ENCODE assay signal across 8 cellular contexts in the genomic region with DNA sequence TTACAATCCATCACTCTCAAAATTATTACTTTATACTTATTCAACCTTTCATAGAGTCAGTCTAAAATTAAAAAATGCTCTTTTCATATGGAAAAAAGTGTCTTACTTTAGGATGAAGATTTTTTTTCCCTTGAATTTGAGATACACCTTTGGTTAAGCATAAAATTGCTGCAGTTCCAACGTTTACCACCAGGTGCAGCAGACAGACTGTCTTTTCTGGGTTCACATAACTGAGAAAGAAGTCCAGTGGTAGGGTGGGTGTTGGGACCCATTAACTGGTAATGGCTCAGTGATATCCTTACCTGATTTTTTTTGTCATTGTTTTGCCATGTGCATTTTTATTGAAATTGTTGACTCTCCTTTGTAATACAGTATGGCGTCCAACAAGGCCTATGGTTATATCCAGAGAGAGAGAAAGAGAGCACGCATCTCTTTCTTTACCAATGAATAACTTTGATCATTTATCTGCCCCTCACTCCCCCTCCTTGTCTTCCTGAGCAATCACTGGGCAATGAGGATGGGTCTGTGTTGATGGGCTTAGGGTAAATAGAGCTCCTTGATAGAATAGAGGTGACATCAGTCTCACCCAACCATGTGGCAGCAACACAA.
DNase-seq lines count a peak whose midpoint lies in the region; ATAC-seq and TF ChIP-seq lines count a peak whose summit lies in the region.

No MANE protein-coding gene starts in this region.

- in situ Hi-C loops in GM13977 (cut with MboI; ENCODE audit: low pct_unique_long_range_greater_than_20kb, low sequenced_read_pairs, unreplicated experiment) = no loop called here

- DNase-seq in AG04450 (ENCODE audit: low read depth, low spot score) (no peak), GM13977 (ENCODE audit: low spot score) (no peak), RPMI7951 (ENCODE audit: low read depth) (peak; percentile 30), foreskin fibroblast (peak in 1 of 2 donors; percentile 25)
- DNase-seq in CD8-positive, alpha-beta memory T cell = no peak

- no peaks in the 10 kb centered on the region for H3K4me1 Mint-ChIP-seq in CD8-positive, alpha-beta memory T cell

- no peaks in the 10 kb centered on the region for H3K4me1 ChIP-seq in CD8-positive, alpha-beta memory T cell (ENCODE audit: insufficient read depth, low read length)

- no peak overlapping the region for H3K27ac ChIP-seq in AG04450 (ENCODE audit: low read depth, low read length)
- H3K27ac ChIP-seq in CD8-positive, alpha-beta memory T cell (ENCODE audit: low read depth, low read length) = no peak overlapping the region

- H3K36me3 Mint-ChIP-seq in CD8-positive, alpha-beta memory T cell = no peaks in the 10 kb centered on the region

- H3K4me3 Mint-ChIP-seq in CD8-positive, alpha-beta memory T cell = no peak overlapping the region

- ATAC-seq in HG02759 (IDR thresholded peaks at IDR 0.05; ENCODE audit: unreplicated experiment) = no peak
- no peak for ATAC-seq in GM21825 (IDR thresholded peaks at IDR 0.05; ENCODE audit: unreplicated experiment)
- no peak for ATAC-seq in GM21737 (IDR thresholded peaks at IDR 0.05; ENCODE audit: unreplicated experiment)

- H3K27ac Mint-ChIP-seq in CD8-positive, alpha-beta memory T cell = no peak overlapping the region

- TF ChIP-seq CTCF in AG04450 (IDR thresholded peaks at IDR 0.05; ENCODE audit: low read depth, low read length) (peak; percentile 55), GM13977 (IDR thresholded peaks at IDR 0.05; ENCODE audit: extremely low read depth, insufficient read depth, missing control alignments) (peak; percentile 63), foreskin fibroblast (IDR thresholded peaks at IDR 0.05; ENCODE audit: low read depth, low read length) (peak; percentile 47)

- H3K27me3 Mint-ChIP-seq in CD8-positive, alpha-beta memory T cell = peaks cover 0 to 2% of the 10 kb centered on the region in 2 donors

- H3K9me3 Mint-ChIP-seq in CD8-positive, alpha-beta memory T cell = peaks cover 0 to 9% (median 5%) of the 10 kb centered on the region in 5 donors

- no peaks in the 10 kb centered on the region for H3K9me3 ChIP-seq in AG04450 (ENCODE audit: control insufficient read depth, insufficient read depth, low read length)
- H3K9me3 ChIP-seq in CD8-positive, alpha-beta memory T cell (ENCODE audit: low read length) = no peaks in the 10 kb centered on the region

- H3K4me3 ChIP-seq in AG04450 (ENCODE audit: low read depth, low read length) = no peak overlapping the region
- H3K4me3 ChIP-seq in foreskin fibroblast (ENCODE audit: low read depth in 1 of 2, low read length in 2 of 2) = no peak overlapping the region
- no peak overlapping the region for H3K4me3 ChIP-seq in CD8-positive, alpha-beta memory T cell (ENCODE audit: low read length)

- H3K27me3 ChIP-seq in AG04450 (ENCODE audit: control insufficient read depth, insufficient read depth, low read length) = no peaks in the 10 kb centered on the region
- no peaks in the 10 kb centered on the region for H3K27me3 ChIP-seq in CD8-positive, alpha-beta memory T cell (ENCODE audit: insufficient read depth, low read length, poor library complexity, severe bottlenecking)

- CTCF ChIA-PET in AG04450 (lab: Charles Lee) = interaction anchor here (1.1 to 2.5 kb wide), 3 partner anchors 9 to 48 kb away, joined by 3 to 9 read pairs (median 8); no protein-coding TSS in a partner anchor
- CTCF ChIA-PET in CD8-positive, alpha-beta memory T cell (lab: Charles Lee) = no interaction called here

- no peaks in the 10 kb centered on the region for H3K36me3 ChIP-seq in CD8-positive, alpha-beta memory T cell (ENCODE audit: insufficient read depth, low read length)

- POLR2A ChIA-PET in AG04450 (lab: Yijun Ruan, JAX) = no interaction called here
- POLR2A ChIA-PET in CD8-positive, alpha-beta memory T cell (lab: Charles Lee) = no interaction called here
